ENCODE assay signal across 9 cellular contexts in the genomic region with DNA sequence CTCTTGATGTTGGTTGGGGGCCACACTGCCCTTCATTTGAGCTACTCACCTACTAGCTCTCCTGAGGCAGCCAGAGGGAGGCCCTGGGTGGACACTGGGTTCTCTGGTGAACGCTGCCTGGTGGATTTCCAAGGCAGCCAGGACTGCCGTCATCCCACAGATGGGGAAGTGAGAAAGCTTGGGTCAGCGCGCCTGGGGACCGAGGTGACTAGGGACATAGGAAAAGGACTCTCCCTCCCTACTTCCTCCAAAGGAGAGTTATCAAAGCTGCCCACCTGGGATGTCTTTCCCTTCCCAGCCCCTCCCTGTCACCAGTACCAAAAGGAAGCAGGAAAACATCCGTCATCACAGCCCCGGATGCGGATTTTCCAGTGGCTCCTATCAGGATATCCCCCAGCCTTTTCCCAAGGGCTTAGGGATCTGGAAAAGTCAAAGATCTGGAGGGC. TPM values are rescaled to one million over a fixed set of nuclear protein-coding genes. Genes with fewer than 3 reads are reported as not detected.
DNase-seq lines count a peak whose midpoint lies in the region; ATAC-seq and TF ChIP-seq lines count a peak whose summit lies in the region.
"Had no signal": no experiment of that assay in that cellular context is flagged by ENCODE, and none has a peak within 500 bp of the region (broad histone marks: within the 10 kb centered on the region; RNA-seq: fewer than 3 reads in every experiment).

No MANE protein-coding gene starts in this region.

- peaks cover 33% of the 10 kb centered on the region for H3K4me1 ChIP-seq in hepatocyte (ENCODE audit: insufficient read depth)
- H3K4me1 ChIP-seq in thymus (ENCODE audit: control insufficient read depth, insufficient read depth, low read length), result peaks cover 4% of the 10 kb centered on the region

- H3K36me3 Mint-ChIP-seq in WTC11, result no peaks in the 10 kb centered on the region
- H3K36me3 Mint-ChIP-seq in T-helper 2 cell treated with Interferon-gamma antibody and Interleukin-4, amounts not matched to agents 5 μg/mL and 100 μg/mL, for 36 hours (ENCODE audit: low read depth), result peaks cover 2% of the 10 kb centered on the region
- H3K36me3 Mint-ChIP-seq: neural progenitor cell had no signal

- no peak overlapping the region for H2AFZ ChIP-seq in hepatocyte
- H2AFZ ChIP-seq: neural progenitor cell had no signal

- WGBS in hepatocyte (ENCODE audit: low lambda C conversion rate, missing lambda C conversion rate), result 69% methylated on average over 8 of the region's 8 CpGs
- WGBS in thymus, result 88% methylated on average over 8 of the region's 8 CpGs

- H3K27me3 ChIP-seq in hepatocyte (no peaks in the 10 kb centered on the region), thymus (ENCODE audit: control insufficient read depth, insufficient read depth) (peaks cover 30% of the 10 kb centered on the region)
- H3K27me3 ChIP-seq: body of pancreas, MG63, neural progenitor cell had no signal

- peaks cover 65% of the 10 kb centered on the region for H3K4me1 Mint-ChIP-seq in WTC11
- H3K4me1 Mint-ChIP-seq in T-helper 2 cell treated with Interferon-gamma antibody and Interleukin-4, amounts not matched to agents 5 μg/mL and 100 μg/mL, for 36 hours (ENCODE audit: low read depth), result peaks cover 11% of the 10 kb centered on the region

- CTCF ChIA-PET in WTC11 (lab: Charles Lee), result interaction anchor here (0.9 to 4.7 kb wide), 6 partner anchors 8 to 78 kb away, joined by 3 to 45 read pairs (median 6); a partner anchor contains a TSS

- H4K20me1 ChIP-seq in hepatocyte (ENCODE audit: insufficient read depth, poor library complexity, severe bottlenecking), result no peaks in the 10 kb centered on the region

- H3K4me2 ChIP-seq in hepatocyte, result no peak overlapping the region
- H3K4me2 ChIP-seq: neural progenitor cell had no signal

- H3K9me3 ChIP-seq in hepatocyte (ENCODE audit: low read depth), result no peaks in the 10 kb centered on the region
- H3K9me3 ChIP-seq in thymus (ENCODE audit: control insufficient read depth), result no peaks in the 10 kb centered on the region
- H3K9me3 ChIP-seq: body of pancreas, MG63 had no signal

- 0 out of 2 replicates have a peak, but pooled peaks cover 4% of the 10 kb centered on the region for H3K27me3 Mint-ChIP-seq in WTC11 (ENCODE audit: low read depth)
- peaks cover 11% of the 10 kb centered on the region for H3K27me3 Mint-ChIP-seq in T-helper 2 cell treated with Interferon-gamma antibody and Interleukin-4, amounts not matched to agents 5 μg/mL and 100 μg/mL, for 36 hours (ENCODE audit: low read depth)

- H3K9me3 Mint-ChIP-seq in WTC11, result no peaks in the 10 kb centered on the region
- H3K9me3 Mint-ChIP-seq in T-helper 2 cell treated with Interferon-gamma antibody and Interleukin-4, amounts not matched to agents 5 μg/mL and 100 μg/mL, for 36 hours, result no peaks in the 10 kb centered on the region
- H3K9me3 Mint-ChIP-seq: activated CD8-positive, alpha-beta T cell treated with anti-CD3 and anti-CD28 coated beads for 36 hours; neural progenitor cell had no signal

- peak overlapping the region; percentile 31 for H3K27ac ChIP-seq in hepatocyte
- peak overlapping the region; percentile 37 for H3K27ac ChIP-seq in thymus (ENCODE audit: low read depth)
- H3K27ac ChIP-seq: neural progenitor cell had no signal

- no peak overlapping the region for H3K4me3 ChIP-seq in hepatocyte
- no peak overlapping the region for H3K4me3 ChIP-seq in thymus (ENCODE audit: low read length)
- H3K4me3 ChIP-seq: body of pancreas, MG63, neural progenitor cell had no signal

- no peak for DNase-seq in WTC11 (ENCODE audit: low spot score)
- no peak for DNase-seq in hepatocyte (ENCODE audit: low spot score)
- no peak for DNase-seq in T-helper 2 cell treated with Interferon-gamma antibody and Interleukin-4, amounts not matched to agents 5 μg/mL and 100 μg/mL, for 36 hours (ENCODE audit: low spot score)

- no peaks in the 10 kb centered on the region for H3K36me3 ChIP-seq in hepatocyte (replicated peaks; ENCODE audit: insufficient read depth, low read depth)
- H3K36me3 ChIP-seq in thymus (ENCODE audit: control insufficient read depth, insufficient read depth), result no peaks in the 10 kb centered on the region
- H3K36me3 ChIP-seq: MG63, neural progenitor cell had no signal

- ATAC-seq in WTC11, result no peak
- ATAC-seq in GM21737 (IDR thresholded peaks at IDR 0.05; ENCODE audit: unreplicated experiment), result no peak

- H3K79me2 ChIP-seq in hepatocyte, result peaks cover 10% of the 10 kb centered on the region

- POLR2A ChIA-PET in WTC11 (lab: Charles Lee), result no interaction called here

- H3K4me3 Mint-ChIP-seq in WTC11, result no peak overlapping the region
- H3K4me3 Mint-ChIP-seq in T-helper 2 cell treated with Interferon-gamma antibody and Interleukin-4, amounts not matched to agents 5 μg/mL and 100 μg/mL, for 36 hours, result no peak overlapping the region
- H3K4me3 Mint-ChIP-seq: activated CD8-positive, alpha-beta T cell treated with anti-CD3 and anti-CD28 coated beads for 36 hours had no signal

- TF ChIP-seq CTCF in WTC11 (IDR thresholded peaks at IDR 0.05), result no peak
- TF ChIP-seq CTCF in hepatocyte (IDR thresholded peaks at IDR 0.05; ENCODE audit: poor library complexity), result no peak

- no peaks in the 10 kb centered on the region for H3K9me2 ChIP-seq in hepatocyte (replicated peaks; ENCODE audit: insufficient read depth)

- no peak overlapping the region for H3K27ac Mint-ChIP-seq in WTC11
- H3K27ac Mint-ChIP-seq in T-helper 2 cell treated with Interferon-gamma antibody and Interleukin-4, amounts not matched to agents 5 μg/mL and 100 μg/mL, for 36 hours, result no peak overlapping the region
- H3K27ac Mint-ChIP-seq: neural progenitor cell had no signal

TF ChIP-seq in WTC11, 78 proteins besides CTCF, POLR2A, EP300 and RAD21:
- no peak for TF ChIP-seq KAT7 (CRISPR knock-in tag; IDR thresholded peaks at IDR 0.05; ENCODE audit: borderline replicate concordance)
- TF ChIP-seq, protein P1, sequence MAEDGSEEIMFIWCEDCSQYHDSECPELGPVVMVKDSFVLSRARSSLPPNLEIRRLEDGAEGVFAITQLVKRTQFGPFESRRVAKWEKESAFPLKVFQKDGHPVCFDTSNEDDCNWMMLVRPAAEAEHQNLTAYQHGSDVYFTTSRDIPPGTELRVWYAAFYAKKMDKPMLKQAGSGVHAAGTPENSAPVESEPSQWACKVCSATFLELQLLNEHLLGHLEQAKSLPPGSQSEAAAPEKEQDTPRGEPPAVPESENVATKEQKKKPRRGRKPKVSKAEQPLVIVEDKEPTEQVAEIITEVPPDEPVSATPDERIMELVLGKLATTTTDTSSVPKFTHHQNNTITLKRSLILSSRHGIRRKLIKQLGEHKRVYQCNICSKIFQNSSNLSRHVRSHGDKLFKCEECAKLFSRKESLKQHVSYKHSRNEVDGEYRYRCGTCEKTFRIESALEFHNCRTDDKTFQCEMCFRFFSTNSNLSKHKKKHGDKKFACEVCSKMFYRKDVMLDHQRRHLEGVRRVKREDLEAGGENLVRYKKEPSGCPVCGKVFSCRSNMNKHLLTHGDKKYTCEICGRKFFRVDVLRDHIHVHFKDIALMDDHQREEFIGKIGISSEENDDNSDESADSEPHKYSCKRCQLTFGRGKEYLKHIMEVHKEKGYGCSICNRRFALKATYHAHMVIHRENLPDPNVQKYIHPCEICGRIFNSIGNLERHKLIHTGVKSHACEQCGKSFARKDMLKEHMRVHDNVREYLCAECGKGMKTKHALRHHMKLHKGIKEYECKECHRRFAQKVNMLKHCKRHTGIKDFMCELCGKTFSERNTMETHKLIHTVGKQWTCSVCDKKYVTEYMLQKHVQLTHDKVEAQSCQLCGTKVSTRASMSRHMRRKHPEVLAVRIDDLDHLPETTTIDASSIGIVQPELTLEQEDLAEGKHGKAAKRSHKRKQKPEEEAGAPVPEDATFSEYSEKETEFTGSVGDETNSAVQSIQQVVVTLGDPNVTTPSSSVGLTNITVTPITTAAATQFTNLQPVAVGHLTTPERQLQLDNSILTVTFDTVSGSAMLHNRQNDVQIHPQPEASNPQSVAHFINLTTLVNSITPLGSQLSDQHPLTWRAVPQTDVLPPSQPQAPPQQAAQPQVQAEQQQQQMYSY (CRISPR knock-in tag; IDR thresholded peaks at IDR 0.05), result 0 out of 2 replicates have a peak, but pooled peaks have one; percentile 15

RNA-seq across cellular contexts. Expression of a gene that starts 3.8 kb away (rescaled TPM):
- total RNA-seq in WTC11 (2021) (80.0 to 81.6 TPM (median 80.4 TPM) in 3 replicates), hepatocyte (30.2 and 37.5 TPM in 2 replicates)
- polyA plus RNA-seq in hepatocyte (28.6 and 33.4 TPM in 2 replicates), thymus (14.1 TPM)

RNA-seq across cellular contexts. Expression of a gene that starts 15.9 kb away (rescaled TPM):
- total RNA-seq in WTC11 (2021), result 16.2 to 17.9 TPM (median 17.0 TPM) in 3 replicates
- total RNA-seq in hepatocyte, result 9.0 and 13.6 TPM in 2 replicates
- 25.6 and 34.9 TPM in 2 replicates for polyA plus RNA-seq in hepatocyte
- 10.0 TPM for polyA plus RNA-seq in thymus

RNA-seq across cellular contexts. Expression of a gene that starts 29.9 kb away (rescaled TPM):
- total RNA-seq in WTC11 (2021), result 2.5 to 4.1 TPM (median 3.2 TPM) in 3 replicates
- 1.8 and 2.0 TPM in 2 replicates for total RNA-seq in hepatocyte
- 4.4 and 4.7 TPM in 2 replicates for polyA plus RNA-seq in hepatocyte
- 7.5 TPM for polyA plus RNA-seq in thymus

RNA-seq across cellular contexts. Expression of a gene that starts 57.6 kb away (rescaled TPM):
- 34.9 to 36.6 TPM (median 35.2 TPM) in 3 replicates for total RNA-seq in WTC11 (2021)
- 17.0 and 17.1 TPM in 2 replicates for total RNA-seq in hepatocyte
- 23.7 and 25.8 TPM in 2 replicates for polyA plus RNA-seq in hepatocyte
- polyA plus RNA-seq in thymus, result 7.3 TPM
